In the genomic region with DNA sequence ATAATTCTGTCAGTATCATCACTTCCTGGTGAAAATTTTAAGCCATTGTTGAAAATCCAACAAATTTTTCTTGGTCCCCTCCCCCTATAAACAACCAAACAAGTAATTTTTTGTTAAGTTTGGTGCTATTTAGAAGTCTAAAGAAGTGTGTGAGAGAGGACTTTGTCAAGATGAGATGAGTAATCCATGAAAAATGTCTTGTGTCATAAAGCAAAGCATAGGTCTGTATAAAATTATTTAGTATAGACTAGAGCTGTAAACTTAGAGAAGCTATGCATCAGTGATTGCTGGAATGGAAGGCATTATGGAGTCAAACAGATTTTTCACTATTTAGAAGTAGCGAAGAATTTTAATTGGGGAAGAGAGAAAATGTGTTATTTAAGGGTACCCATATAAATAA, we compare ENCODE assay signal across 20 cellular contexts. TPM values are rescaled to one million over a fixed set of nuclear protein-coding genes. Genes with fewer than 3 reads are reported as not detected.
DNase-seq lines count a peak whose midpoint lies in the region; ATAC-seq and TF ChIP-seq lines count a peak whose summit lies in the region.
"Had no signal": no experiment of that assay in that cellular context is flagged by ENCODE, and none has a peak within 500 bp of the region (broad histone marks: within the 10 kb centered on the region; RNA-seq: fewer than 3 reads in every experiment).

No MANE protein-coding gene starts in this region.

- in situ Hi-C loops in HAP-1 (cut with MboI; ENCODE audit: low sequenced_read_pairs) = no loop called here

- H3K9me3 ChIP-seq in HAP-1 = no peaks in the 10 kb centered on the region

- no peaks in the 10 kb centered on the region for H3K27me3 ChIP-seq in HAP-1 (ENCODE audit: low read depth)

- no peak for ATAC-seq in HG02885 (IDR thresholded peaks at IDR 0.05; ENCODE audit: poor library complexity, unreplicated experiment)
- ATAC-seq: natural killer cell treated with Interleukin-12 subunit alpha and Interleukin-12 subunit beta and Interleukin-15 and Interleukin-18, amount 100 ng/mL, for 72 hours; right cardiac atrium; stimulated activated memory B cell treated with anti-CD40 and anti-IgM and Interleukin-4, amounts not matched to agents 10 μg/mL and 1 μg/mL and 100 μg/mL, for 72 hours had no signal

- DNase-seq in AG20443 (ENCODE audit: low spot score) (peak; percentile 15), M059J (ENCODE audit: low read depth) (peak; percentile 59), cardiac fibroblast (ENCODE audit: low read depth in 2 of 2) (peak; percentile 57 to 69), iris pigment epithelial cell (ENCODE audit: low read depth) (peak; percentile 66), NCI-H526 treated with DMSO at 0.1 percent for 48 hours (lab: John Stamatoyannopoulos, UW) (no peak), GM10266 (ENCODE audit: extremely low spot score) (no peak), HAP-1 (ENCODE audit: low spot score in 2 of 2) (no peak)
- DNase-seq: activated CD4-positive, alpha-beta T cell treated with anti-CD3 and anti-CD28 coated beads, Interleukin-2, amount 10 ng/mL, durations not matched to agents 7 days and 5 days; aorta; C1 segment of cervical spinal cord; endodermal cell; GF-D8; NCI-H1048; NCI-H446; right cardiac atrium; stimulated activated CD4-positive, alpha-beta T cell treated with anti-CD3 and anti-CD28 coated beads, Interleukin-4, amount 100 ng/mL, for 24 hours; T-helper 2 cell had no signal

- H3K36me3 ChIP-seq in HAP-1 (replicated peaks) = peaks cover 20% of the 10 kb centered on the region

- TF ChIP-seq CTCF in cardiac fibroblast (IDR thresholded peaks at IDR 0.05; ENCODE audit: low read depth, low read length) (no peak), GM10266 (IDR thresholded peaks at IDR 0.05; ENCODE audit: control insufficient read depth, insufficient read depth, low read depth, missing control alignments) (no peak)

- H3K4me3 ChIP-seq in cardiac fibroblast (replicated peaks in 1 of 2; ENCODE audit: low read depth in 2 of 2, low read length in 2 of 2) (no peak overlapping the region), HAP-1 (no peak overlapping the region)

- peaks cover 3% of the 10 kb centered on the region for H3K4me1 ChIP-seq in HAP-1

RNA-seq across cellular contexts. Expression of gene MAPK6, which starts 31.4 kb away (rescaled TPM):
- 65.2 and 71.6 TPM in 2 replicates for total RNA-seq in M059J (2014; rRNA removed; shearing (Covaris generic))

Comparison
In these comparisons a context has a peak if more than half of its experiments do, and no peak if none do; other contexts are left out.
1. DNase-seq: peak in AG20443 (single experiment), M059J (single experiment), cardiac fibroblast (2 of 2) and iris pigment epithelial cell (single experiment); none in NCI-H526 treated with DMSO at 0.1 percent for 48 hours (single experiment), GM10266 (single experiment) and HAP-1 (0 of 2).